8 cellular contexts compared by ENCODE assay signal in genomic region chr7:86914468-86915054, GRCh38.
A peak's percentile ranks its signal among the peaks of the same experiment; 100 is the strongest.
DNase-seq lines count a peak whose midpoint lies in the region; ATAC-seq and TF ChIP-seq lines count a peak whose summit lies in the region.

No MANE protein-coding gene starts in this region.

- H3K27ac ChIP-seq in SK-N-SH (ENCODE audit: low read depth in 2 of 2, low read length in 1 of 2), result peak overlapping the region; percentile 85 to 89

- peaks cover 30% of the 10 kb centered on the region for H3F3A ChIP-seq in SK-N-SH (replicated peaks; ENCODE audit: insufficient read depth)

- H3K4me2 ChIP-seq in SK-N-SH, result peak overlapping the region; percentile 43; the same call in 1 of the 2 replicates

- H3K27me3 ChIP-seq in SK-N-SH (ENCODE audit: insufficient read depth), result no peaks in the 10 kb centered on the region

- H3K79me2 ChIP-seq in SK-N-SH (ENCODE audit: insufficient read depth), result no peaks in the 10 kb centered on the region

- DNase-seq in AG08395 (ENCODE audit: low spot score) (peak; percentile 10), SK-N-SH (no peak), hepatic stellate cell (ENCODE audit: low spot score) (peak; percentile 1), kidney glomerular epithelial cell (lab: John Stamatoyannopoulos, UW) (no peak), Right ventricle myocardium inferior (ENCODE audit: missing footprints) (no peak)
- DNase-seq in NK-92 treated with Interleukin-12 subunit alpha and Interleukin-12 subunit beta, amount 100 ng/mL, for 24 hours (lab: John Stamatoyannopoulos, UW), result no peak

- no peaks in the 10 kb centered on the region for H3K9me3 ChIP-seq in SK-N-SH

- POLR2A ChIA-PET in SK-N-SH (lab: Yijun Ruan, JAX), result no interaction called here

- peaks cover 11 to 17% of the 10 kb centered on the region in 2 experiments; a peak in 2 of 4 replicates for H3K4me1 ChIP-seq in SK-N-SH (ENCODE audit: control insufficient read depth in 1 of 2, insufficient read depth in 2 of 2, low read depth in 1 of 2, low read length in 1 of 2)

- H2AFZ ChIP-seq in SK-N-SH (ENCODE audit: low read depth), result no peak overlapping the region

- H3K9ac ChIP-seq in SK-N-SH, result no peak overlapping the region

- CTCF ChIA-PET in SK-N-SH (lab: Yijun Ruan, JAX), result interaction anchor here (0.6 to 5.6 kb wide), 18 partner anchors 9 to 1278 kb away, joined by 3 to 45 read pairs (median 4); no protein-coding TSS in a partner anchor

- peaks cover 4% of the 10 kb centered on the region; the same call in 1 of the 2 replicates for H4K20me1 ChIP-seq in SK-N-SH (ENCODE audit: insufficient read depth)

- peaks cover 37 to 73% of the 10 kb centered on the region in 2 experiments for H3K36me3 ChIP-seq in SK-N-SH (replicated peaks in 1 of 2; ENCODE audit: control insufficient read depth in 1 of 2, insufficient read depth in 2 of 2, low read length in 1 of 2)

- no peak for ATAC-seq in GM21619 (IDR thresholded peaks at IDR 0.05; ENCODE audit: unreplicated experiment)
- ATAC-seq in Right ventricle myocardium inferior, result no peak

- intact Hi-C loops in Right ventricle myocardium inferior (cut with DNase I), result no loop called here

- TF ChIP-seq CTCF in GM12873 (IDR thresholded peaks at IDR 0.05; ENCODE audit: insufficient read depth, low read depth, low read length, missing control alignments) (peak; percentile 40), SK-N-SH (IDR thresholded peaks at IDR 0.05) (peak; percentile 94)

- TF ChIP-seq RAD21 in SK-N-SH (IDR thresholded peaks at IDR 0.05; ENCODE audit: low read length), result peak; percentile 52

- H3K4me3 ChIP-seq in SK-N-SH (ENCODE audit: low read depth in 2 of 2, low read length in 1 of 2), result no peak overlapping the region; a peak in 1 of 4 replicates

- no peaks in the 10 kb centered on the region for H3K9me2 ChIP-seq in SK-N-SH

- 18% methylated on average over 1 of the region's 1 CpG for WGBS in SK-N-SH (ENCODE audit: low lambda C conversion rate)

- TF ChIP-seq EP300 in SK-N-SH (IDR thresholded peaks at IDR 0.05; ENCODE audit: borderline replicate concordance in 1 of 2, low read depth in 1 of 2, low read length in 1 of 2), result no peak

TF ChIP-seq in SK-N-SH, 30 proteins besides CTCF, POLR2A, EP300 and RAD21:
- TF ChIP-seq MAX (IDR thresholded peaks at IDR 0.05; ENCODE audit: low read depth) (no peak), NFIC (IDR thresholded peaks at IDR 0.05; ENCODE audit: borderline replicate concordance) (no peak), YY1 (IDR thresholded peaks at IDR 0.05; ENCODE audit: low read depth) (no peak), REST (IDR thresholded peaks at IDR 0.05; ENCODE audit: low read depth, low read length) (no peak), GABPA (IDR thresholded peaks at IDR 0.05; ENCODE audit: low read depth) (no peak), NRF1 (IDR thresholded peaks at IDR 0.05; ENCODE audit: low read depth, low read length) (no peak), SMC3 (IDR thresholded peaks at IDR 0.05; ENCODE audit: low read depth, low read length) (peak; percentile 23; the same call in 1 of the 2 replicates)
- TF ChIP-seq, protein P1, sequence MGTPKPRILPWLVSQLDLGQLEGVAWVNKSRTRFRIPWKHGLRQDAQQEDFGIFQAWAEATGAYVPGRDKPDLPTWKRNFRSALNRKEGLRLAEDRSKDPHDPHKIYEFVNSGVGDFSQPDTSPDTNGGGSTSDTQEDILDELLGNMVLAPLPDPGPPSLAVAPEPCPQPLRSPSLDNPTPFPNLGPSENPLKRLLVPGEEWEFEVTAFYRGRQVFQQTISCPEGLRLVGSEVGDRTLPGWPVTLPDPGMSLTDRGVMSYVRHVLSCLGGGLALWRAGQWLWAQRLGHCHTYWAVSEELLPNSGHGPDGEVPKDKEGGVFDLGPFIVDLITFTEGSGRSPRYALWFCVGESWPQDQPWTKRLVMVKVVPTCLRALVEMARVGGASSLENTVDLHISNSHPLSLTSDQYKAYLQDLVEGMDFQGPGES (IDR thresholded peaks at IDR 0.05; ENCODE audit: low read depth, low read length), result no peak

Comparison
In these comparisons a context has a peak if more than half of its experiments do, and no peak if none do; other contexts are left out.
1. DNase-seq: peak in AG08395 (single experiment) and hepatic stellate cell (single experiment); none in SK-N-SH (single experiment), NK-92 treated with Interleukin-12 subunit alpha and Interleukin-12 subunit beta, amount 100 ng/mL, for 24 hours (single experiment), kidney glomerular epithelial cell (single experiment) and Right ventricle myocardium inferior (single experiment).